In the genomic region with DNA sequence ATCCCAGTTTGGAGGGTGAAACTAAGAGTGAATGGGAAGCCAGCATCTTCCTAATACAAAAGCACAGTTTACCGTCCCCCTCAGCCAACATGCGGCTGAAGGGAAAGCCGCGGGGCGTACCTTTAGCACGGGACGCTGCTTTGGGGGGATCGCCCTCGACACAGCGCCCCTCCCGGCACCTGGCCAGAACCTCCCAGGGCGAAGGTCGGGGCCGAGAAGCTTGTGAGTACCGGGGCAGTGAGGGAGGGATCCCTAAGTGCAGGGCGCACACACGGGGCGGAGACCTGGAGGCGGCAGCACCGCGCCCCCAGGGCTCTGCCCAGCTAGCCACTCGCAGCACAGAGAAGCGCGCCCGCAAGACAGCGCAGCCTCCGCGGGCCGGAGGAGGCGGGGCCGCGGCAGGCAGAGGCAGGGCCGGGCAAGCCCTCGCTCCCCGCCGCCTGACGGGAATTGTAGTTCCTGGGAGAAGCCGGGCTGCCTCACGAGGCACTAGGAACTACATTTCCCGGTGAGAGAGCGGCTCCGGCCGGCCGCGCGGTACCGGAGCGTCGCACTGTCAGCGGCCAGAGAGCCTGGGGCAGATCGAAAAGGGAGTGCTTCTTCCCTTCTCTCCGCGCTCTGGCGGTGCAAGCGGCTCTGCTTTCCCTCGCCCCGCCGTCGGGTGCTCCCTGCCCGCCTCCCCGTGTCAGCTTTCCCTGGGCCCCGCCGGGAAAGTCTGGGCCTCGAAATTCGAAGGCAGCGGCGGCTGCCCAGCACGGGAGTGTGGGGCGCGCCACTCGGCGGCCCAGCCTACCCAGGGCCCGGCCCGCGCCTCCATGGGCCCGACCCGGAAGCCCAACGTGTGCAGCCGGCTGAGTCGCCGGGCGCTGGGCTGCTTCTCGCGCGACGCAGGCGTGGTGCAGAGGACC, we compare ENCODE assay signal across 8 cellular contexts. TPM values are rescaled to one million over a fixed set of nuclear protein-coding genes. Genes with fewer than 3 reads are reported as not detected.
A peak's percentile ranks its signal among the peaks of the same experiment; 100 is the strongest.
DNase-seq lines count a peak whose midpoint lies in the region; ATAC-seq, FAIRE-seq and TF ChIP-seq lines count a peak whose summit lies in the region.

A gene with protein sequence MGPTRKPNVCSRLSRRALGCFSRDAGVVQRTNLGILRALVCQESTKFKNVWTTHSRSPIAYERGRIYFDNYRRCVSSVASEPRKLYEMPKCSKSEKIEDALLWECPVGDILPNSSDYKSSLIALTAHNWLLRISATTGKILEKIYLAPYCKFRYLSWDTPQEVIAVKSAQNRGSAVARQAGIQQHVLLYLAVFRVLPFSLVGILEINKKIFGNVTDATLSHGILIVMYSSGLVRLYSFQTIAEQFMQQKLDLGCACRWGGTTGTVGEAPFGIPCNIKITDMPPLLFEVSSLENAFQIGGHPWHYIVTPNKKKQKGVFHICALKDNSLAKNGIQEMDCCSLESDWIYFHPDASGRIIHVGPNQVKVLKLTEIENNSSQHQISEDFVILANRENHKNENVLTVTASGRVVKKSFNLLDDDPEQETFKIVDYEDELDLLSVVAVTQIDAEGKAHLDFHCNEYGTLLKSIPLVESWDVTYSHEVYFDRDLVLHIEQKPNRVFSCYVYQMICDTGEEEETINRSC (plus strand): TSS at position 464 of the 908 bp plus-strand sequence. CDS start 352 bp downstream, at position 816.
A gene with protein sequence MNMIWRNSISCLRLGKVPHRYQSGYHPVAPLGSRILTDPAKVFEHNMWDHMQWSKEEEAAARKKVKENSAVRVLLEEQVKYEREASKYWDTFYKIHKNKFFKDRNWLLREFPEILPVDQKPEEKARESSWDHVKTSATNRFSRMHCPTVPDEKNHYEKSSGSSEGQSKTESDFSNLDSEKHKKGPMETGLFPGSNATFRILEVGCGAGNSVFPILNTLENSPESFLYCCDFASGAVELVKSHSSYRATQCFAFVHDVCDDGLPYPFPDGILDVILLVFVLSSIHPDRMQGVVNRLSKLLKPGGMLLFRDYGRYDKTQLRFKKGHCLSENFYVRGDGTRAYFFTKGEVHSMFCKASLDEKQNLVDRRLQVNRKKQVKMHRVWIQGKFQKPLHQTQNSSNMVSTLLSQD (minus strand): TSS at position 228 of the 908 bp plus-strand sequence. CDS start 41,805 bp downstream, outside the sequence.

- no peaks in the 10 kb centered on the region for H3K27me3 ChIP-seq in BLaER1 treated with 17β-estradiol and CSF1 and Interleukin-3, amounts not matched to agents 10 nM and 100 nM

- H3K4me3 ChIP-seq in BLaER1 treated with 17β-estradiol and CSF1 and Interleukin-3, amounts not matched to agents 10 nM and 100 nM = peak within 1 kb of the TSS; percentile 69 to 87 (median 74)
- peak within 1 kb of the TSS; percentile 78 for H3K4me3 ChIP-seq in coronary artery

- peaks cover 28 to 49% (median 36%) of the 10 kb centered on the region in 11 experiments for H3K9me3 ChIP-seq in BLaER1 treated with 17β-estradiol and CSF1 and Interleukin-3, amounts not matched to agents 10 nM and 100 nM (replicated peaks in 1 of 11)

- ATAC-seq in HG03457 (IDR thresholded peaks at IDR 0.05; ENCODE audit: unreplicated experiment) = peak; percentile 85

- H3K27me3 Mint-ChIP-seq in activated CD4-positive, alpha-beta T cell treated with anti-CD3 and anti-CD28 coated beads, Interleukin-2, amount 10 ng/mL, durations not matched to agents 24 days and 14 days = no peaks in the 10 kb centered on the region

- peaks cover 15 to 29% (median 23%) of the 10 kb centered on the region in 10 experiments for H3K4me1 ChIP-seq in BLaER1 treated with 17β-estradiol and CSF1 and Interleukin-3, amounts not matched to agents 10 nM and 100 nM

- H3K9ac ChIP-seq in BLaER1 treated with 17β-estradiol and CSF1 and Interleukin-3, amounts not matched to agents 10 nM and 100 nM = peak within 1 kb of the TSS; percentile 79 to 99 (median 95)

- H3K36me3 Mint-ChIP-seq in activated CD4-positive, alpha-beta T cell treated with anti-CD3 and anti-CD28 coated beads, Interleukin-2, amount 10 ng/mL, durations not matched to agents 24 days and 14 days (ENCODE audit: low read depth) = peaks cover 52% of the 10 kb centered on the region

- DNase-seq in GM19239 (ENCODE audit: insufficient read length, low spot score) = peak; percentile 80
- DNase-seq in NCI-H526 (lab: John Stamatoyannopoulos, UW) = peak; percentile 92 to 98
- DNase-seq in activated CD4-positive, alpha-beta T cell treated with anti-CD3 and anti-CD28 coated beads, Interleukin-2, amount 10 ng/mL, durations not matched to agents 24 days and 14 days = peak; percentile 98
- DNase-seq in coronary artery (ENCODE audit: low spot score) = peak; percentile 97
- peak; percentile 99 for DNase-seq in left kidney (ENCODE audit: low read depth, low spot score)
- peak; percentile 93 for DNase-seq in stimulated activated CD4-positive, alpha-beta T cell treated with anti-CD3 and anti-CD28 coated beads, Interleukin-2, amount 100 ng/mL, for 24 hours

- H3K27ac Mint-ChIP-seq in activated CD4-positive, alpha-beta T cell treated with anti-CD3 and anti-CD28 coated beads, Interleukin-2, amount 10 ng/mL, durations not matched to agents 24 days and 14 days = peak within 1 kb of the TSS; percentile 88

- H3K36me3 ChIP-seq in BLaER1 treated with 17β-estradiol and CSF1 and Interleukin-3, amounts not matched to agents 10 nM and 100 nM = peaks cover 47 to 66% (median 56%) of the 10 kb centered on the region in 11 experiments

- no peaks in the 10 kb centered on the region for H4K20me1 ChIP-seq in BLaER1 treated with 17β-estradiol and CSF1 and Interleukin-3, amounts not matched to agents 10 nM and 100 nM

- peak within 1 kb of the TSS; percentile 89 to 99 (median 95) for H3K27ac ChIP-seq in BLaER1 treated with 17β-estradiol and CSF1 and Interleukin-3, amounts not matched to agents 10 nM and 100 nM
- H3K27ac ChIP-seq in coronary artery = peak within 1 kb of the TSS; percentile 91

- peaks cover 23% of the 10 kb centered on the region for H3K4me1 Mint-ChIP-seq in activated CD4-positive, alpha-beta T cell treated with anti-CD3 and anti-CD28 coated beads, Interleukin-2, amount 10 ng/mL, durations not matched to agents 24 days and 14 days

- peak; percentile 88 for FAIRE-seq in GM19239 (lab: Jason Lieb, UNC)

- H3K4me2 ChIP-seq in BLaER1 treated with 17β-estradiol and CSF1 and Interleukin-3, amounts not matched to agents 10 nM and 100 nM = peak within 1 kb of the TSS; percentile 65 to 91 (median 79)

- peak; percentile 18 for TF ChIP-seq CTCF in coronary artery (IDR thresholded peaks at IDR 0.05)

- no peaks in the 10 kb centered on the region for H3K9me3 Mint-ChIP-seq in activated CD4-positive, alpha-beta T cell treated with anti-CD3 and anti-CD28 coated beads, Interleukin-2, amount 10 ng/mL, durations not matched to agents 24 days and 14 days

- intact Hi-C loops in activated CD4-positive, alpha-beta T cell treated with anti-CD3 and anti-CD28 coated beads, Interleukin-2, amount 10 ng/mL, durations not matched to agents 24 days and 14 days (cut with micrococcal nuclease) = loop anchor here (1.0 to 10.0 kb wide), 9 partner anchors 17 to 1121 kb away; a partner anchor contains a TSS

- H3K4me3 Mint-ChIP-seq in activated CD4-positive, alpha-beta T cell treated with anti-CD3 and anti-CD28 coated beads, Interleukin-2, amount 10 ng/mL, durations not matched to agents 24 days and 14 days = peak within 1 kb of the TSS; percentile 82

RNA-seq across cellular contexts. Expression of the first gene that starts in this region (rescaled TPM):
- 27.3 and 27.4 TPM in 2 replicates for total RNA-seq in activated CD4-positive, alpha-beta T cell treated with anti-CD3 and anti-CD28 coated beads, Interleukin-2, amount 10 ng/mL, durations not matched to agents 24 days and 14 days

RNA-seq across cellular contexts. Expression of the second gene that starts in this region (rescaled TPM):
- 33.1 and 42.9 TPM in 2 replicates for total RNA-seq in activated CD4-positive, alpha-beta T cell treated with anti-CD3 and anti-CD28 coated beads, Interleukin-2, amount 10 ng/mL, durations not matched to agents 24 days and 14 days

Comparison
In these comparisons a context has a peak if more than half of its experiments do, and no peak if none do; other contexts are left out.
1. Peak in every context shown above with its lines: DNase-seq, ATAC-seq, H3K4me3 ChIP-seq and H3K27ac ChIP-seq.